ENCODE assay signal across 8 cellular contexts in the genomic region with DNA sequence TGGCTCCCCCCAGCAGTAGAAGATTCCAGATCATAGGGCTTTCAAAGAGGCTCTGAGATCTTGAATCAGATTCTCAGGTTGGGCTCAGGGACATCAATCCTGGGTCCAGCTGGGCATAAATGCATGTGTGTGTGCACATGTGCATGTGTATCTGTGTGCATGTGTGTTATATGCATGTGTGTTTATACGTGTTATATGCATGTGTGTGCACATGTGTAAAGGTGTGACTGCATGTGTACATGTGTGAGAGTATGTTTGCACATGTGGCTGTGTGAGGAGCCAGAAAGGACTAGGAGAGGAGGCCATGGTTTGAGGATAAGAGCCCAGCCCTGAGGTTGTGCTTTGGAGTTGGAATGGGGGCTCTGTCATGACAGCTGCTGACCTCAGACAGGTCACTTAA. TPM values are rescaled to one million over a fixed set of nuclear protein-coding genes. Genes with fewer than 3 reads are reported as not detected.
DNase-seq lines count a peak whose midpoint lies in the region; ATAC-seq and TF ChIP-seq lines count a peak whose summit lies in the region.
"Had no signal": no experiment of that assay in that cellular context is flagged by ENCODE, and none has a peak within 500 bp of the region (broad histone marks: within the 10 kb centered on the region; RNA-seq: fewer than 3 reads in every experiment).

No MANE protein-coding gene starts in this region.

- peaks cover 61 to 63% of the 10 kb centered on the region in 2 donors for H3K4me1 Mint-ChIP-seq in natural killer cell treated with Interleukin-12 subunit alpha and Interleukin-12 subunit beta and Interleukin-15 and Interleukin-18, amount 100 ng/mL, for 72 hours (ENCODE audit: low read depth in 2 of 2)
- H3K4me1 Mint-ChIP-seq in natural killer cell: peaks cover 62 to 76% of the 10 kb centered on the region in 2 donors
- H3K4me1 Mint-ChIP-seq in activated naive CD8-positive, alpha-beta T cell treated with anti-CD3 and anti-CD28 coated beads, Interleukin-2, amount 10 ng/mL, durations not matched to agents 7 days and 5 days: peaks cover 49% of the 10 kb centered on the region

- CTCF ChIA-PET in GM10248 (lab: Yijun Ruan, JAX): interaction anchor here (0.6 to 17.5 kb wide), 28 partner anchors 12 to 1067 kb away, joined by 3 to 419 read pairs (median 8); partner anchors contain the start of genes C3orf18, DCAF1, HEMK1 and MANF

- H3K9me3 Mint-ChIP-seq in natural killer cell treated with Interleukin-12 subunit alpha and Interleukin-12 subunit beta and Interleukin-15 and Interleukin-18, amount 100 ng/mL, for 72 hours: no peaks in the 10 kb centered on the region
- no peaks in the 10 kb centered on the region for H3K9me3 Mint-ChIP-seq in natural killer cell
- no peaks in the 10 kb centered on the region for H3K9me3 Mint-ChIP-seq in activated naive CD8-positive, alpha-beta T cell treated with anti-CD3 and anti-CD28 coated beads, Interleukin-2, amount 10 ng/mL, durations not matched to agents 7 days and 5 days
- H3K9me3 Mint-ChIP-seq: endodermal cell had no signal

- H3K27me3 Mint-ChIP-seq in natural killer cell treated with Interleukin-12 subunit alpha and Interleukin-12 subunit beta and Interleukin-15 and Interleukin-18, amount 100 ng/mL, for 72 hours: no peaks in the 10 kb centered on the region
- no peaks in the 10 kb centered on the region for H3K27me3 Mint-ChIP-seq in natural killer cell (ENCODE audit: low read depth in 2 of 2)
- H3K27me3 Mint-ChIP-seq in activated naive CD8-positive, alpha-beta T cell treated with anti-CD3 and anti-CD28 coated beads, Interleukin-2, amount 10 ng/mL, durations not matched to agents 7 days and 5 days: no peaks in the 10 kb centered on the region

- POLR2A ChIA-PET in activated naive CD8-positive, alpha-beta T cell treated with anti-CD3 and anti-CD28 coated beads, Interleukin-2, amount 10 ng/mL, durations not matched to agents 7 days and 5 days (lab: Charles Lee): interaction anchor here (1.0 to 25.9 kb wide), 11 partner anchors 9 to 1368 kb away, joined by 3 to 3572 read pairs (median 20); partner anchors contain the start of genes ACY1, C3orf18, CISH and HEMK1
- POLR2A ChIA-PET in GM10248 (lab: Yijun Ruan, JAX): no interaction called here

- ATAC-seq in natural killer cell treated with Interleukin-12 subunit alpha and Interleukin-12 subunit beta and Interleukin-15 and Interleukin-18, amount 100 ng/mL, for 72 hours: no peak
- ATAC-seq in natural killer cell: no peak
- ATAC-seq in activated naive CD8-positive, alpha-beta T cell treated with anti-CD3 and anti-CD28 coated beads, Interleukin-2, amount 10 ng/mL, durations not matched to agents 7 days and 5 days (ENCODE audit: low read depth): no peak

- intact Hi-C loops in natural killer cell (cut with micrococcal nuclease): loop anchor here (2.0 to 5.0 kb wide), 2 partner anchors 24 to 1057 kb away; partner anchors contain the start of gene TEX264

- TF ChIP-seq CTCF in natural killer cell (IDR thresholded peaks at IDR 0.05) (no peak), GM10248 (IDR thresholded peaks at IDR 0.05; ENCODE audit: control extremely low read depth, extremely low read depth, low read depth, missing control alignments) (no peak)

- no peak overlapping the region for H3K27ac Mint-ChIP-seq in natural killer cell treated with Interleukin-12 subunit alpha and Interleukin-12 subunit beta and Interleukin-15 and Interleukin-18, amount 100 ng/mL, for 72 hours
- H3K27ac Mint-ChIP-seq in natural killer cell: no peak overlapping the region
- H3K27ac Mint-ChIP-seq in activated naive CD8-positive, alpha-beta T cell treated with anti-CD3 and anti-CD28 coated beads, Interleukin-2, amount 10 ng/mL, durations not matched to agents 7 days and 5 days: peak overlapping the region; percentile 95
- H3K27ac Mint-ChIP-seq: endodermal cell had no signal

- H3K4me3 Mint-ChIP-seq in natural killer cell treated with Interleukin-12 subunit alpha and Interleukin-12 subunit beta and Interleukin-15 and Interleukin-18, amount 100 ng/mL, for 72 hours: peak overlapping the region; percentile 8
- H3K4me3 Mint-ChIP-seq in natural killer cell: no peak overlapping the region
- peak overlapping the region; percentile 97 for H3K4me3 Mint-ChIP-seq in activated naive CD8-positive, alpha-beta T cell treated with anti-CD3 and anti-CD28 coated beads, Interleukin-2, amount 10 ng/mL, durations not matched to agents 7 days and 5 days

- no peak for DNase-seq in natural killer cell treated with Interleukin-12 subunit alpha and Interleukin-12 subunit beta and Interleukin-15 and Interleukin-18, amount 100 ng/mL, for 72 hours (ENCODE audit: low spot score)
- DNase-seq in natural killer cell: no peak
- no peak for DNase-seq in activated naive CD8-positive, alpha-beta T cell treated with anti-CD3 and anti-CD28 coated beads, Interleukin-2, amount 10 ng/mL, durations not matched to agents 7 days and 5 days
- DNase-seq in GM03348 (ENCODE audit: low spot score): no peak
- no peak for DNase-seq in NCI-H1694 treated with DMSO at 0.1 percent for 48 hours (lab: John Stamatoyannopoulos, UW)
- DNase-seq in GM10248 (ENCODE audit: extremely low spot score): no peak
- DNase-seq: NCI-H1417 treated with DMSO at 0.1 percent for 48 hours had no signal

- H3K36me3 Mint-ChIP-seq in natural killer cell treated with Interleukin-12 subunit alpha and Interleukin-12 subunit beta and Interleukin-15 and Interleukin-18, amount 100 ng/mL, for 72 hours: no peaks in the 10 kb centered on the region
- H3K36me3 Mint-ChIP-seq in natural killer cell: no peaks in the 10 kb centered on the region
- peaks cover 52% of the 10 kb centered on the region for H3K36me3 Mint-ChIP-seq in activated naive CD8-positive, alpha-beta T cell treated with anti-CD3 and anti-CD28 coated beads, Interleukin-2, amount 10 ng/mL, durations not matched to agents 7 days and 5 days

RNA-seq across cellular contexts. Expression of gene MAPKAPK3, which starts 1.8 kb away (rescaled TPM):
- 100 to 1,000 TPM in 1 of 2 donors, 10 to 100 TPM in 1; 84.8 to 106 TPM for total RNA-seq in natural killer cell treated with Interleukin-12 subunit alpha and Interleukin-12 subunit beta and Interleukin-15 and Interleukin-18, amount 100 ng/mL, for 72 hours
- 10 to 100 TPM; 48.0 to 57.7 (median 49.3) TPM for total RNA-seq in natural killer cell
- 100 to 1,000 TPM; 176 to 195 TPM for total RNA-seq in activated naive CD8-positive, alpha-beta T cell treated with anti-CD3 and anti-CD28 coated beads, Interleukin-2, amount 10 ng/mL, durations not matched to agents 7 days and 5 days

RNA-seq across cellular contexts. Expression of gene CISH, which starts 3.6 kb away (rescaled TPM):
- 100 to 1,000 TPM; 146 to 151 TPM for total RNA-seq in natural killer cell treated with Interleukin-12 subunit alpha and Interleukin-12 subunit beta and Interleukin-15 and Interleukin-18, amount 100 ng/mL, for 72 hours
- total RNA-seq in natural killer cell: 10 to 100 TPM in 2 of 3 donors, 1 to 10 TPM in 1; 2.4 to 23.6 (median 11.3) TPM
- total RNA-seq in activated naive CD8-positive, alpha-beta T cell treated with anti-CD3 and anti-CD28 coated beads, Interleukin-2, amount 10 ng/mL, durations not matched to agents 7 days and 5 days: 100 to 1,000 TPM; 365 to 400 TPM

RNA-seq across cellular contexts. Expression of gene HEMK1, which starts 45.9 kb away (rescaled TPM):
- total RNA-seq in natural killer cell treated with Interleukin-12 subunit alpha and Interleukin-12 subunit beta and Interleukin-15 and Interleukin-18, amount 100 ng/mL, for 72 hours: 10 to 100 TPM; 31.5 to 48.4 TPM
- 10 to 100 TPM; 20.5 to 29.3 (median 28.2) TPM for total RNA-seq in natural killer cell
- total RNA-seq in activated naive CD8-positive, alpha-beta T cell treated with anti-CD3 and anti-CD28 coated beads, Interleukin-2, amount 10 ng/mL, durations not matched to agents 7 days and 5 days: 100 to 1,000 TPM in 1 of 2 experiments, 10 to 100 TPM in 1; 97.4 to 102 TPM

RNA-seq across cellular contexts. Expression of gene C3orf18, which starts 47.6 kb away (rescaled TPM):
- 1 to 10 TPM; 5.1 to 6.2 TPM for total RNA-seq in natural killer cell treated with Interleukin-12 subunit alpha and Interleukin-12 subunit beta and Interleukin-15 and Interleukin-18, amount 100 ng/mL, for 72 hours
- total RNA-seq in natural killer cell: 10 to 100 TPM in 2 of 3 donors, 1 to 10 TPM in 1; 7.5 to 15.3 (median 11.7) TPM
- 10 to 100 TPM; 53.2 to 58.4 TPM for total RNA-seq in activated naive CD8-positive, alpha-beta T cell treated with anti-CD3 and anti-CD28 coated beads, Interleukin-2, amount 10 ng/mL, durations not matched to agents 7 days and 5 days

RNA-seq across cellular contexts. Expression of gene DOCK3, which starts 59.5 kb away (rescaled TPM):
- 1 to 10 TPM; 1.3 to 4.5 TPM for total RNA-seq in natural killer cell treated with Interleukin-12 subunit alpha and Interleukin-12 subunit beta and Interleukin-15 and Interleukin-18, amount 100 ng/mL, for 72 hours
- 1 to 10 TPM; 1.4 to 2.4 (median 1.7) TPM for total RNA-seq in natural killer cell
- 1 to 10 TPM; 3.3 to 3.4 TPM for total RNA-seq in activated naive CD8-positive, alpha-beta T cell treated with anti-CD3 and anti-CD28 coated beads, Interleukin-2, amount 10 ng/mL, durations not matched to agents 7 days and 5 days

Comparison
In these comparisons a context has a peak if more than half of its experiments do, and no peak if none do; other contexts are left out.
1. RNA of gene CISH, which starts 3.6 kb away (total RNA-seq): 365 to 400 TPM in activated naive CD8-positive, alpha-beta T cell treated with anti-CD3 and anti-CD28 coated beads, Interleukin-2, amount 10 ng/mL, durations not matched to agents 7 days and 5 days and 146 to 151 TPM in natural killer cell treated with Interleukin-12 subunit alpha and Interleukin-12 subunit beta and Interleukin-15 and Interleukin-18, amount 100 ng/mL, for 72 hours; 2.4 to 23.6 TPM in natural killer cell; every median in the first group is over 4 times any median in the second.